ENCODE assay signal across 13 cellular contexts in genomic region chr7:139431010-139431409, GRCh38. TPM values are rescaled to one million over a fixed set of nuclear protein-coding genes. Genes with fewer than 3 reads are reported as not detected.
DNase-seq lines count a peak whose midpoint lies in the region; ATAC-seq, FAIRE-seq and TF ChIP-seq lines count a peak whose summit lies in the region.
"Had no signal": no experiment of that assay in that cellular context is flagged by ENCODE, and none has a peak within 500 bp of the region (broad histone marks: within the 10 kb centered on the region; RNA-seq: fewer than 3 reads in every experiment).

No MANE protein-coding gene starts in this region.

- CTCF ChIA-PET in IMR-90 (lab: Yijun Ruan, JAX): no interaction called here

- H3K18ac ChIP-seq in IMR-90 (ENCODE audit: low read depth, low read length): no peak overlapping the region

- H2BK15ac ChIP-seq in IMR-90 (ENCODE audit: low read depth, low read length): no peak overlapping the region

- peak; percentile 26 for FAIRE-seq in keratinocyte (lab: Jason Lieb, UNC)

- TF ChIP-seq POLR2A in IMR-90 (IDR thresholded peaks at IDR 0.05; ENCODE audit: low read depth, low read length) (no peak), suprapubic skin (IDR thresholded peaks at IDR 0.05) (no peak)

- TF ChIP-seq EP300 in suprapubic skin (IDR thresholded peaks at IDR 0.05): no peak

- ATAC-seq in IMR-90 (ENCODE audit: low read depth): no peak
- no peak for ATAC-seq in HG03378 (IDR thresholded peaks at IDR 0.05; ENCODE audit: unreplicated experiment)
- no peak for ATAC-seq in HG03571 (IDR thresholded peaks at IDR 0.05; ENCODE audit: unreplicated experiment)
- ATAC-seq: CD8-positive, alpha-beta T cell; Panc1; right cardiac atrium had no signal

- TF ChIP-seq RAD21 in IMR-90 (IDR thresholded peaks at IDR 0.05; ENCODE audit: low read length): no peak

- H3K9me3 ChIP-seq in IMR-90 (ENCODE audit: control insufficient read depth, insufficient read depth, low read length) (no peaks in the 10 kb centered on the region), keratinocyte (ENCODE audit: control insufficient read depth, low read depth, low read length) (no peaks in the 10 kb centered on the region), suprapubic skin (no peaks in the 10 kb centered on the region)

- H3K27ac ChIP-seq in IMR-90 (ENCODE audit: insufficient read depth, low read length) (no peak overlapping the region), VCaP (peak overlapping the region; percentile 93), keratinocyte (ENCODE audit: control insufficient read depth, insufficient read depth, low read length) (peak overlapping the region; percentile 1), suprapubic skin (peak overlapping the region; percentile 66)

- H3K4me1 ChIP-seq in IMR-90 (ENCODE audit: control insufficient read depth, insufficient read depth, low read length) (no peaks in the 10 kb centered on the region; the same call in 1 of the 2 replicates), keratinocyte (ENCODE audit: control insufficient read depth, extremely low read depth, insufficient read depth, low read length) (peaks cover 25% of the 10 kb centered on the region), suprapubic skin (peaks cover 54% of the 10 kb centered on the region)

- DNase-seq in IMR-90 (no peak), keratinocyte (ENCODE audit: low read depth, low spot score) (no peak), suprapubic skin (ENCODE audit: low spot score in 2 of 2) (no peak), cerebellar nuclear complex (lab: John Stamatoyannopoulos, UW) (no peak)
- DNase-seq: activated CD4-positive, alpha-beta T cell treated with anti-CD3 and anti-CD28 coated beads, Interleukin-2, amount 50 U/mL, for 4 hours; CD8-positive, alpha-beta T cell; NCI-H2227 treated with DMSO at 0.1 percent for 48 hours; right cardiac atrium had no signal

- no peak overlapping the region for H2BK5ac ChIP-seq in IMR-90 (ENCODE audit: low read depth, low read length, poor library complexity, severe bottlenecking)

- H3K9ac ChIP-seq in IMR-90 (ENCODE audit: low read depth, low read length) (no peak overlapping the region), keratinocyte (ENCODE audit: control insufficient read depth, extremely low read depth, insufficient read depth, low read length) (no peak overlapping the region)

- peaks cover 9% of the 10 kb centered on the region for H3K36me3 ChIP-seq in IMR-90 (ENCODE audit: control insufficient read depth, insufficient read depth, low read length)
- peaks cover 0 to 3% of the 10 kb centered on the region in 2 experiments for H3K36me3 ChIP-seq in keratinocyte (ENCODE audit: control insufficient read depth in 2 of 2, extremely low read depth in 1 of 2, insufficient read depth in 2 of 2, low read length in 2 of 2)
- peaks cover 8% of the 10 kb centered on the region for H3K36me3 ChIP-seq in suprapubic skin

- no peak overlapping the region for H2BK120ac ChIP-seq in IMR-90 (ENCODE audit: low read depth, low read length)

- TF ChIP-seq CTCF in IMR-90 (conservative IDR thresholded peaks at IDR 0.05; ENCODE audit: low read depth, low read length) (no peak), VCaP (conservative IDR thresholded peaks at IDR 0.05) (no peak), keratinocyte (optimal IDR thresholded peaks at IDR 0.05 in 1 of 3, IDR thresholded peaks at IDR 0.05 in 1 of 3, conservative IDR thresholded peaks at IDR 0.05 in 1 of 3; ENCODE audit: extremely low read depth in 1 of 3, insufficient read depth in 2 of 3, low read length in 3 of 3) (no peak), suprapubic skin (IDR thresholded peaks at IDR 0.05) (no peak)

- H3K56ac ChIP-seq in IMR-90 (ENCODE audit: extremely low read depth, insufficient read depth, low read length): no peak overlapping the region

- intact Hi-C loops in IMR-90 (cut with micrococcal nuclease): no loop called here

- H3K4me2 ChIP-seq in IMR-90 (ENCODE audit: low read depth, low read length) (no peak overlapping the region), keratinocyte (ENCODE audit: control insufficient read depth, extremely low read depth, insufficient read depth, low read depth, low read length) (peak overlapping the region; percentile 35)

- H3K27me3 ChIP-seq in IMR-90 (ENCODE audit: control insufficient read depth, insufficient read depth, low read length) (no peaks in the 10 kb centered on the region), keratinocyte (ENCODE audit: control insufficient read depth, extremely low read depth, insufficient read depth, low read length) (no peaks in the 10 kb centered on the region), suprapubic skin (no peaks in the 10 kb centered on the region)

- POLR2A ChIA-PET in IMR-90 (lab: Charles Lee; ENCODE audit: unreplicated experiment): no interaction called here

- no peak overlapping the region for H3K4ac ChIP-seq in IMR-90 (ENCODE audit: low read depth, low read length)

- peaks cover 0 to 5% of the 10 kb centered on the region in 2 experiments; a peak in 1 of 4 replicates for H3K79me1 ChIP-seq in IMR-90 (ENCODE audit: low read depth in 1 of 2, low read length in 2 of 2)

- BruUV-seq in IMR-90 (replicated peaks; lab: Mats Ljungman, UMichigan): no TSS peak

- no peaks in the 10 kb centered on the region for H3K79me2 ChIP-seq in keratinocyte (ENCODE audit: control insufficient read depth, insufficient read depth, low read length)

- in situ Hi-C loops in IMR-90 (cut with MboI; ENCODE audit: low sequenced_read_pairs): loop anchor here (10.0 kb wide), 1 partner anchor 574 kb away; no protein-coding TSS in a partner anchor

- H4K5ac ChIP-seq in IMR-90 (ENCODE audit: low read depth, low read length): no peak overlapping the region

- no peak overlapping the region for H3K23ac ChIP-seq in IMR-90 (ENCODE audit: low read depth, low read length)

- no peak overlapping the region for H3K4me3 ChIP-seq in IMR-90 (ENCODE audit: insufficient read depth, low read depth, low read length)
- no peak overlapping the region for H3K4me3 ChIP-seq in keratinocyte (ENCODE audit: control insufficient read depth in 2 of 3, extremely low read depth in 1 of 3, insufficient read depth in 2 of 3, low read depth in 1 of 3, low read length in 3 of 3)
- H3K4me3 ChIP-seq in suprapubic skin: no peak overlapping the region

- peaks cover 7% of the 10 kb centered on the region; the same call in 1 of the 2 replicates for H3K9me1 ChIP-seq in IMR-90 (ENCODE audit: insufficient read depth, low read length)
- no peaks in the 10 kb centered on the region for H3K9me1 ChIP-seq in keratinocyte (ENCODE audit: control insufficient read depth, extremely low read depth, insufficient read depth, low read length)

- H2AK9ac ChIP-seq in IMR-90 (replicated peaks; ENCODE audit: low read depth, low read length, poor library complexity): no peak overlapping the region

- no peak overlapping the region for H2BK20ac ChIP-seq in IMR-90 (ENCODE audit: low read depth, low read length)

- no CpG with 5 or more reads among the region's 2 CpGs for WGBS in IMR-90 (ENCODE audit: extremely low coverage in 2 of 2, insufficient read length in 1 of 2), 2 experiments
- 51% methylated on average over 2 of the region's 2 CpGs for WGBS in suprapubic skin

- dilution Hi-C loops in IMR-90 (cut with HindIII; ENCODE audit: low sequenced_read_pairs, unreplicated experiment) (no loop called here), keratinocyte (cut with MboI; ENCODE audit: extremely low pct_ligation_motif_present, low sequenced_read_pairs) (no loop called here)

- H2AFZ ChIP-seq in IMR-90 (replicated peaks; ENCODE audit: low read length, poor library complexity) (no peak overlapping the region), keratinocyte (ENCODE audit: control insufficient read depth, low read length) (no peak overlapping the region)

- H3K14ac ChIP-seq in IMR-90 (replicated peaks; ENCODE audit: low read depth, low read length): no peak overlapping the region

- no peak overlapping the region for H4K8ac ChIP-seq in IMR-90 (ENCODE audit: low read depth in 2 of 2, low read length in 2 of 2)

- H4K91ac ChIP-seq in IMR-90 (ENCODE audit: insufficient read depth, low read depth, low read length): no peak overlapping the region

- no peak overlapping the region for H2AK5ac ChIP-seq in IMR-90 (ENCODE audit: low read depth, low read length)

- H4K20me1 ChIP-seq in IMR-90 (ENCODE audit: insufficient read depth, low read length): no peaks in the 10 kb centered on the region; the same call in 1 of the 2 replicates
- peaks cover 4% of the 10 kb centered on the region for H4K20me1 ChIP-seq in keratinocyte (ENCODE audit: control insufficient read depth, extremely low read depth, insufficient read depth, low read length)

TF ChIP-seq in IMR-90, 13 proteins besides CTCF, POLR2A, EP300 and RAD21:
- peak; percentile 71 for TF ChIP-seq MAFK (IDR thresholded peaks at IDR 0.05; ENCODE audit: low read depth, low read length)
- TF ChIP-seq USF2 (IDR thresholded peaks at IDR 0.05; ENCODE audit: low read depth, low read length): no peak

RNA-seq across cellular contexts. Expression of gene KLRG2, which starts 52.5 kb away (rescaled TPM):
- total RNA-seq in IMR-90 (2012; rRNA removed) (under 0.01 TPM in 1 of 2 replicates, not detected in the other), suprapubic skin (1 to 10 TPM; 4.3 to 6.5 (median 5.7) TPM)
- polyA plus RNA-seq in IMR-90 (2012; rRNA removed) (0.03 and 0.04 TPM in 2 replicates), keratinocyte (0.37 to 3.0 TPM (median 0.63 TPM) in 3 replicates)
- polyA plus RNA-seq in IMR-90 (2012; cell fraction: cytosol; rRNA removed): 0.01 and 0.03 TPM in 2 replicates
- not detected in 2 replicates for polyA plus RNA-seq in IMR-90 (2012; cell fraction: nucleus; rRNA removed; ENCODE audit: low replicate concordance)
- polyA plus RNA-seq in keratinocyte (2011; ENCODE audit: low read depth): 2.4 TPM
- 0.60 and 0.74 TPM in 2 replicates for polyA plus RNA-seq in keratinocyte (2011; cell fraction: cytosol; rRNA removed)
- polyA plus RNA-seq in keratinocyte (2011; cell fraction: nucleus; rRNA removed): 0.98 and 1.7 TPM in 2 replicates
- 0.61 and 3.3 TPM in 2 replicates for polyA plus RNA-seq in keratinocyte (2012; ENCODE audit: low replicate concordance)
- 0.13 to 2.0 TPM (median 0.64 TPM) in 3 replicates for polyA minus RNA-seq in keratinocyte
- polyA minus RNA-seq in keratinocyte (2011; cell fraction: cytosol; rRNA and poly(A)+ RNA removed): 2.7 TPM
- polyA minus RNA-seq in keratinocyte (2011; cell fraction: nucleus; rRNA and poly(A)+ RNA removed): 2.0 and 2.1 TPM in 2 replicates
- total RNA-seq: CD8-positive, alpha-beta T cell; endothelial cell of umbilical vein; right cardiac atrium had no signal
- polyA plus RNA-seq: endothelial cell of umbilical vein, right cardiac atrium had no signal
